In the genomic region with DNA sequence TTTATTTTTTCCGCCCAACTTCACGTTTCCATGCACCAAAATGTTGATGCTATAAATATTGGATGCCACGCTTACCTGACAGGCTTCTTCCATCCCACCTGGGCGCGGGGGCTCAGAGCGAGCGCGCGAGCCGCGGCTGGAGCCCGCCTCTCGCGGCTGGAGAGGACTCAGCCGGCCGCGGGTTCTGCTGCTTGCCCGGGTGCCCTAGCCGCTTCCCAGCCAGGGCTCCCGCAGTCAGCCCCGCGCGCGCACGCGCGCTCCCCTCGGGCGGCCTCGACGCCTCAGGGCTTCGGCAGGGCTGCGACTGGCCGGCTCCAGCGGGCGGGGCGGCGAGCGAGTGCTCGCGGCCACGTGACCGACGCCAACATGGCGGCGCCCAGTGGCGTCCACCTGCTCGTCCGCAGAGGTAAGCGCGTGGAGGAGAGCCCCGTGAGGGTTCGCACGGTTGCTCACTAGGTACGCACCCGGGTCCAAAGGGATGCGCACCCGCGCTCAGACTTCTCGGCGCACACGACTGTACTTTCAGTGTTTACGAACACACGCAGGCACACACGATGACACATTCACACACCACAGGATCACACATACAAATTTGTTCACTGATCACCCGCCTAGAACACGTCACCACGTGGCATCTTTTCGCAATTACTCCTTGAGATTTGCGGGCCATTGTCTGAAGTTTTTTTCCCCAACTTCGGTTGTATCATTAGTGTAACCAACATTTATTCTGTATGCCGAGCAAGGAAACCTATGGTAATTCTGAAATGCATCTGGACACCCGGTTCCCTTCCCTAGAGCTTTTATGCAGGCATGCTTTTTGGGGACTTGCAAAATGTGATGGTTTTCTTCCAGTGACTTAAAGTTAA, we compare ENCODE assay signal across 1 cellular context.
TF ChIP-seq lines count a peak whose summit lies in the region.

A gene (plus strand): TSS at position 350 of the 866 bp plus-strand sequence. CDS start 17 bp downstream, at position 367.

TF ChIP-seq in HEK293, 187 proteins besides CTCF, POLR2A, EP300 and RAD21 (continued from another document):
- TF ChIP-seq, protein P1, sequence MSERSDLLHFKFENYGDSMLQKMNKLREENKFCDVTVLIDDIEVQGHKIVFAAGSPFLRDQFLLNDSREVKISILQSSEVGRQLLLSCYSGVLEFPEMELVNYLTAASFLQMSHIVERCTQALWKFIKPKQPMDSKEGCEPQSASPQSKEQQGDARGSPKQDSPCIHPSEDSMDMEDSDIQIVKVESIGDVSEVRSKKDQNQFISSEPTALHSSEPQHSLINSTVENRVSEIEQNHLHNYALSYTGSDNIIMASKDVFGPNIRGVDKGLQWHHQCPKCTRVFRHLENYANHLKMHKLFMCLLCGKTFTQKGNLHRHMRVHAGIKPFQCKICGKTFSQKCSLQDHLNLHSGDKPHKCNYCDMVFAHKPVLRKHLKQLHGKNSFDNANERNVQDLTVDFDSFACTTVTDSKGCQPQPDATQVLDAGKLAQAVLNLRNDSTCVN (tag by site-specific recombination; optimal IDR thresholded peaks at IDR 0.05) = peak; percentile 95
- TF ChIP-seq SALL2 (tag by site-specific recombination; IDR thresholded peaks at IDR 0.05; ENCODE audit: borderline replicate concordance) (no peak), ZFHX2 (tag by site-specific recombination; conservative IDR thresholded peaks at IDR 0.05) (no peak), KLF16 (tag by site-specific recombination; IDR thresholded peaks at IDR 0.05) (peak; percentile 67; the same call in 1 of the 2 replicates), ZNF561 (tag by site-specific recombination; IDR thresholded peaks at IDR 0.05; ENCODE audit: borderline replicate concordance) (0 out of 2 replicates have a peak, but pooled peaks have one; percentile 55), ZNF335 (tag by site-specific recombination; conservative IDR thresholded peaks at IDR 0.05) (peak; percentile 97), ZNF837 (tag by site-specific recombination; IDR thresholded peaks at IDR 0.05) (no peak), OVOL3 (tag by site-specific recombination; IDR thresholded peaks at IDR 0.05) (no peak), WT1 (tag by site-specific recombination; IDR thresholded peaks at IDR 0.05) (peak; percentile 14; the same call in 1 of the 2 replicates), KLF8 (tag by site-specific recombination; IDR thresholded peaks at IDR 0.05) (peak; percentile 52; the same call in 1 of the 2 replicates), SP7 (tag by site-specific recombination; IDR thresholded peaks at IDR 0.05) (peak; percentile 78), ZFP3 (tag by site-specific recombination; IDR thresholded peaks at IDR 0.05; ENCODE audit: low read depth) (no peak), ZNF626 (tag by site-specific recombination; IDR thresholded peaks at IDR 0.05) (0 out of 2 replicates have a peak, but pooled peaks have one; percentile 18), ZNF202 (tag by site-specific recombination; IDR thresholded peaks at IDR 0.05; ENCODE audit: borderline replicate concordance) (no peak), RBAK (tag by site-specific recombination; IDR thresholded peaks at IDR 0.05) (no peak), KLF9 (tag by site-specific recombination; IDR thresholded peaks at IDR 0.05; ENCODE audit: low read depth) (peak; percentile 49), ZBTB8A (tag by site-specific recombination; IDR thresholded peaks at IDR 0.05) (peak; percentile 67), YY1 (tag by site-specific recombination; IDR thresholded peaks at IDR 0.05) (peak; percentile 91), OSR2 (tag by site-specific recombination; IDR thresholded peaks at IDR 0.05) (no peak), ZNF501 (tag by site-specific recombination; IDR thresholded peaks at IDR 0.05) (peak; percentile 91), ZBTB1 (tag by site-specific recombination; IDR thresholded peaks at IDR 0.05) (no peak), PRDM1 (tag by site-specific recombination; IDR thresholded peaks at IDR 0.05) (no peak), SCRT2 (tag by site-specific recombination; IDR thresholded peaks at IDR 0.05) (peak; percentile 56; the same call in 1 of the 2 replicates)
- TF ChIP-seq, protein P2, sequence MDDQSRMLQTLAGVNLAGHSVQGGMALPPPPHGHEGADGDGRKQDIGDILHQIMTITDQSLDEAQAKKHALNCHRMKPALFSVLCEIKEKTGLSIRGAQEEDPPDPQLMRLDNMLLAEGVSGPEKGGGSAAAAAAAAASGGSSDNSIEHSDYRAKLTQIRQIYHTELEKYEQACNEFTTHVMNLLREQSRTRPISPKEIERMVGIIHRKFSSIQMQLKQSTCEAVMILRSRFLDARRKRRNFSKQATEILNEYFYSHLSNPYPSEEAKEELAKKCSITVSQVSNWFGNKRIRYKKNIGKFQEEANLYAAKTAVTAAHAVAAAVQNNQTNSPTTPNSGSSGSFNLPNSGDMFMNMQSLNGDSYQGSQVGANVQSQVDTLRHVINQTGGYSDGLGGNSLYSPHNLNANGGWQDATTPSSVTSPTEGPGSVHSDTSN (CRISPR knock-in tag; IDR thresholded peaks at IDR 0.05) = peak; percentile 81; the same call in 1 of the 2 replicates
- TF ChIP-seq, protein P3, sequence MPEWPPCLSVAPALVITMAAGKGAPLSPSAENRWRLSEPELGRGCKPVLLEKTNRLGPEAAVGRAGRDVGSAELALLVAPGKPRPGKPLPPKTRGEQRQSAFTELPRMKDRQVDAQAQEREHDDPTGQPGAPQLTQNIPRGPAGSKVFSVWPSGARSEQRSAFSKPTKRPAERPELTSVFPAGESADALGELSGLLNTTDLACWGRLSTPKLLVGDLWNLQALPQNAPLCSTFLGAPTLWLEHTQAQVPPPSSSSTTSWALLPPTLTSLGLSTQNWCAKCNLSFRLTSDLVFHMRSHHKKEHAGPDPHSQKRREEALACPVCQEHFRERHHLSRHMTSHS (tag by site-specific recombination; IDR thresholded peaks at IDR 0.05) = no peak
- TF ChIP-seq, protein P4, sequence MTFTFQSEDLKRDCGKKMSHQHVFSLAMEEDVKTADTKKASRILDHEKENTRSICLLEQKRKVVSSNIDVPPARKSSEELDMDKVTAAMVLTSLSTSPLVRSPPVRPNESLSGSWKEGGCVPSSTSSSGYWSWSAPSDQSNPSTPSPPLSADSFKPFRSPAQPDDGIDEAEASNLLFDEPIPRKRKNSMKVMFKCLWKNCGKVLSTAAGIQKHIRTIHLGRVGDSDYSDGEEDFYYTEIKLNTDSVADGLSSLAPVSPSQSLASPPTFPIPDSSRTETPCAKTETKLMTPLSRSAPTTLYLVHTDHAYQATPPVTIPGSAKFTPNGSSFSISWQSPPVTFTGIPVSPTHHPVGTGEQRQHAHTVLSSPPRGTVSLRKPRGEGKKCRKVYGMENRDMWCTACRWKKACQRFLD (tag by site-specific recombination; IDR thresholded peaks at IDR 0.05) = no peak
- TF ChIP-seq, protein P5, sequence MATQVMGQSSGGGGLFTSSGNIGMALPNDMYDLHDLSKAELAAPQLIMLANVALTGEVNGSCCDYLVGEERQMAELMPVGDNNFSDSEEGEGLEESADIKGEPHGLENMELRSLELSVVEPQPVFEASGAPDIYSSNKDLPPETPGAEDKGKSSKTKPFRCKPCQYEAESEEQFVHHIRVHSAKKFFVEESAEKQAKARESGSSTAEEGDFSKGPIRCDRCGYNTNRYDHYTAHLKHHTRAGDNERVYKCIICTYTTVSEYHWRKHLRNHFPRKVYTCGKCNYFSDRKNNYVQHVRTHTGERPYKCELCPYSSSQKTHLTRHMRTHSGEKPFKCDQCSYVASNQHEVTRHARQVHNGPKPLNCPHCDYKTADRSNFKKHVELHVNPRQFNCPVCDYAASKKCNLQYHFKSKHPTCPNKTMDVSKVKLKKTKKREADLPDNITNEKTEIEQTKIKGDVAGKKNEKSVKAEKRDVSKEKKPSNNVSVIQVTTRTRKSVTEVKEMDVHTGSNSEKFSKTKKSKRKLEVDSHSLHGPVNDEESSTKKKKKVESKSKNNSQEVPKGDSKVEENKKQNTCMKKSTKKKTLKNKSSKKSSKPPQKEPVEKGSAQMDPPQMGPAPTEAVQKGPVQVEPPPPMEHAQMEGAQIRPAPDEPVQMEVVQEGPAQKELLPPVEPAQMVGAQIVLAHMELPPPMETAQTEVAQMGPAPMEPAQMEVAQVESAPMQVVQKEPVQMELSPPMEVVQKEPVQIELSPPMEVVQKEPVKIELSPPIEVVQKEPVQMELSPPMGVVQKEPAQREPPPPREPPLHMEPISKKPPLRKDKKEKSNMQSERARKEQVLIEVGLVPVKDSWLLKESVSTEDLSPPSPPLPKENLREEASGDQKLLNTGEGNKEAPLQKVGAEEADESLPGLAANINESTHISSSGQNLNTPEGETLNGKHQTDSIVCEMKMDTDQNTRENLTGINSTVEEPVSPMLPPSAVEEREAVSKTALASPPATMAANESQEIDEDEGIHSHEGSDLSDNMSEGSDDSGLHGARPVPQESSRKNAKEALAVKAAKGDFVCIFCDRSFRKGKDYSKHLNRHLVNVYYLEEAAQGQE (tag by site-specific recombination; IDR thresholded peaks at IDR 0.05) = peak; percentile 52; the same call in 1 of the 2 replicates
- TF ChIP-seq, protein P6, sequence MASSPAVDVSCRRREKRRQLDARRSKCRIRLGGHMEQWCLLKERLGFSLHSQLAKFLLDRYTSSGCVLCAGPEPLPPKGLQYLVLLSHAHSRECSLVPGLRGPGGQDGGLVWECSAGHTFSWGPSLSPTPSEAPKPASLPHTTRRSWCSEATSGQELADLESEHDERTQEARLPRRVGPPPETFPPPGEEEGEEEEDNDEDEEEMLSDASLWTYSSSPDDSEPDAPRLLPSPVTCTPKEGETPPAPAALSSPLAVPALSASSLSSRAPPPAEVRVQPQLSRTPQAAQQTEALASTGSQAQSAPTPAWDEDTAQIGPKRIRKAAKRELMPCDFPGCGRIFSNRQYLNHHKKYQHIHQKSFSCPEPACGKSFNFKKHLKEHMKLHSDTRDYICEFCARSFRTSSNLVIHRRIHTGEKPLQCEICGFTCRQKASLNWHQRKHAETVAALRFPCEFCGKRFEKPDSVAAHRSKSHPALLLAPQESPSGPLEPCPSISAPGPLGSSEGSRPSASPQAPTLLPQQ (tag by site-specific recombination; IDR thresholded peaks at IDR 0.05) = peak; percentile 56; the same call in 1 of the 2 replicates
- TF ChIP-seq, protein P7, sequence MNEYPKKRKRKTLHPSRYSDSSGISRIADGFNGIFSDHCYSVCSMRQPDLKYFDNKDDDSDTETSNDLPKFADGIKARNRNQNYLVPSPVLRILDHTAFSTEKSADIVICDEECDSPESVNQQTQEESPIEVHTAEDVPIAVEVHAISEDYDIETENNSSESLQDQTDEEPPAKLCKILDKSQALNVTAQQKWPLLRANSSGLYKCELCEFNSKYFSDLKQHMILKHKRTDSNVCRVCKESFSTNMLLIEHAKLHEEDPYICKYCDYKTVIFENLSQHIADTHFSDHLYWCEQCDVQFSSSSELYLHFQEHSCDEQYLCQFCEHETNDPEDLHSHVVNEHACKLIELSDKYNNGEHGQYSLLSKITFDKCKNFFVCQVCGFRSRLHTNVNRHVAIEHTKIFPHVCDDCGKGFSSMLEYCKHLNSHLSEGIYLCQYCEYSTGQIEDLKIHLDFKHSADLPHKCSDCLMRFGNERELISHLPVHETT (tag by site-specific recombination; IDR thresholded peaks at IDR 0.05) = peak; percentile 69; the same call in 1 of the 2 replicates
